ENCODE assay signal across 35 cellular contexts in the genomic region with DNA sequence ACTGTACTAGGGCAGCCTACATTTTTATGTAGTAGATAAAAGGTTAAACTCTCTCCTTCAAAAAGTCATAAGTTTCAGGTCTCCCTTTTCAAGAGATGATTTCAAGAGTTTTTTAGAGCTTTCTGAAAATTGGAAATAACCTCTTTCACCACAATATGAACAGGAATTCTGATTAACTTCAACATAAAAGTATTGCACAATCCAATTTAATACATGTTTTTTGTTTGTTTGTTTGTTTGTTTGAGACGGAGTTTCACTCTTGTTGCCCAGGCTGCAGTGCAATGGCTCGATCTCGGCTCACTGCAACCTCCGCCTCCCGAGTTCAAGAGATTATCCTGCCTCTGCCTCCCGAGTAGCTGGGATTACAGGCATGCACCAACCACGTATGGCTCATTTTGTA.
"Had no signal": no experiment of that assay in that cellular context is flagged by ENCODE, and none has a peak within 500 bp of the region (broad histone marks: within the 10 kb centered on the region; RNA-seq: fewer than 3 reads in every experiment).

No MANE protein-coding gene starts in this region.

- H3K27me3 ChIP-seq: MG63 had no signal

- H3K36me3 ChIP-seq: MG63 had no signal

- H3K4me3 ChIP-seq: MG63 had no signal

- H3K9me3 ChIP-seq: MG63 had no signal

- DNase-seq: Karpas-422, Kasumi-1, MG63, MM.1S, MV-4-11, NCI-H1048, NCI-H1092, NCI-H1092 treated with DMSO at 0.1 percent for 48 hours, NCI-H1105, NCI-H1105 treated with DMSO at 0.1 percent for 48 hours, NCI-H1417, NCI-H1417 treated with DMSO at 0.1 percent for 48 hours, NCI-H1436, NCI-H1436 treated with DMSO at 0.1 percent for 48 hours, NCI-H146, NCI-H1694, NCI-H1694 treated with DMSO at 0.1 percent for 48 hours, NCI-H187, NCI-H187 treated with DMSO at 0.1 percent for 48 hours, NCI-H1930, NCI-H2029, NCI-H2029 treated with DMSO at 0.1 percent for 48 hours, NCI-H2081, NCI-H2081 treated with DMSO at 0.1 percent for 48 hours, NCI-H2107, NCI-H2171, NCI-H2171 treated with DMSO at 0.1 percent for 48 hours, NCI-H2227 treated with DMSO at 0.1 percent for 48 hours, NCI-H226, NCI-H345, NCI-H446, NCI-H446 treated with DMSO at 0.1 percent for 48 hours, NCI-H510A, NCI-H510A treated with DMSO at 0.1 percent for 48 hours, NCI-H524 had no signal
